27 cellular contexts compared by ENCODE assay signal in genomic region chr22:23099525-23099792, GRCh38. TPM values are rescaled to one million over a fixed set of nuclear protein-coding genes. Genes with fewer than 3 reads are reported as not detected.
A peak's percentile ranks its signal among the peaks of the same experiment; 100 is the strongest.
DNase-seq lines count a peak whose midpoint lies in the region; ATAC-seq and TF ChIP-seq lines count a peak whose summit lies in the region.
"Had no signal": no experiment of that assay in that cellular context is flagged by ENCODE, and none has a peak within 500 bp of the region (broad histone marks: within the 10 kb centered on the region; RNA-seq: fewer than 3 reads in every experiment).

No MANE protein-coding gene starts in this region.

- TF ChIP-seq EP300 in gastroesophageal sphincter (IDR thresholded peaks at IDR 0.05) (no peak), stomach (IDR thresholded peaks at IDR 0.05) (no peak)

- peaks cover 24% of the 10 kb centered on the region for H3K4me1 ChIP-seq in left ventricle myocardium inferior
- peaks cover 8 to 54% (median 19%) of the 10 kb centered on the region in 3 donors for H3K4me1 ChIP-seq in gastroesophageal sphincter
- H3K4me1 ChIP-seq in stomach: peaks cover 38 to 69% (median 50%) of the 10 kb centered on the region in 4 donors
- H3K4me1 ChIP-seq: foreskin keratinocyte had no signal

- TF ChIP-seq POLR2A in gastroesophageal sphincter (IDR thresholded peaks at IDR 0.05) (no peak), stomach (IDR thresholded peaks at IDR 0.05) (no peak)

- POLR2A ChIA-PET in HEK293T (lab: Yijun Ruan, JAX): no interaction called here

- no peaks in the 10 kb centered on the region for H3K27me3 ChIP-seq in left ventricle myocardium inferior (ENCODE audit: low read depth)
- H3K27me3 ChIP-seq in gastroesophageal sphincter: no peaks in the 10 kb centered on the region
- H3K27me3 ChIP-seq in stomach: no peaks in the 10 kb centered on the region
- H3K27me3 ChIP-seq: foreskin keratinocyte, Peyer's patch had no signal

- TF ChIP-seq CTCF in left ventricle myocardium inferior (IDR thresholded peaks at IDR 0.05; ENCODE audit: borderline replicate concordance) (no peak), gastroesophageal sphincter (IDR thresholded peaks at IDR 0.05) (no peak), stomach (IDR thresholded peaks at IDR 0.05) (no peak), GM13976 (IDR thresholded peaks at IDR 0.05; ENCODE audit: borderline replicate concordance, control extremely low read depth, extremely low read depth, insufficient read depth, missing control alignments) (no peak)

- no peaks in the 10 kb centered on the region for H3K9me3 ChIP-seq in left ventricle myocardium inferior (replicated peaks)
- H3K9me3 ChIP-seq in gastroesophageal sphincter: no peaks in the 10 kb centered on the region
- no peaks in the 10 kb centered on the region for H3K9me3 ChIP-seq in stomach
- H3K9me3 ChIP-seq: Peyer's patch had no signal

- no CpG with 5 or more reads among the region's 6 CpGs for WGBS in gastroesophageal sphincter (ENCODE audit: low coverage in 1 of 2), 2 donors
- WGBS in stomach, 5 donors: 67 to 88% (median 71%) methylated on average over 3 to 6 of the region's 6 CpGs

- intact Hi-C loops in left ventricle myocardium inferior (cut with micrococcal nuclease) (no loop called here), left ventricle myocardium superior (cut with micrococcal nuclease) (no loop called here), stomach (cut with DNase I; ENCODE audit: low total_unique reads) (no loop called here)

- no peak overlapping the region for H3K4me3 ChIP-seq in left ventricle myocardium inferior
- H3K4me3 ChIP-seq in gastroesophageal sphincter: no peak overlapping the region
- H3K4me3 ChIP-seq in stomach: no peak overlapping the region
- H3K4me3 ChIP-seq: Peyer's patch, skin epidermis had no signal

- in situ Hi-C loops in GM13976 (cut with MboI; ENCODE audit: low sequenced_read_pairs, unreplicated experiment): no loop called here

- CTCF ChIA-PET in HEK293T (lab: Yijun Ruan, JAX): no interaction called here

- no peak for ATAC-seq in left ventricle myocardium superior
- no peak for ATAC-seq in gastroesophageal sphincter
- no peak for ATAC-seq in HG03521 (IDR thresholded peaks at IDR 0.05; ENCODE audit: unreplicated experiment)
- ATAC-seq in GM19395 (IDR thresholded peaks at IDR 0.05; ENCODE audit: unreplicated experiment): no peak
- ATAC-seq: activated T-cell treated with anti-CD3 and anti-CD28 coated beads, Interleukin-2, amount 50 U/mL, for 4 hours; foreskin keratinocyte; WTC11 had no signal

- no peaks in the 10 kb centered on the region for H3K36me3 ChIP-seq in left ventricle myocardium inferior
- H3K36me3 ChIP-seq in gastroesophageal sphincter: peaks cover 0 to 18% of the 10 kb centered on the region in 2 donors
- peaks cover 0 to 15% (median 7%) of the 10 kb centered on the region in 4 donors for H3K36me3 ChIP-seq in stomach
- H3K36me3 ChIP-seq: brain microvascular endothelial cell, Peyer's patch had no signal

- H3K27ac ChIP-seq in left ventricle myocardium inferior (replicated peaks): peak overlapping the region; percentile 84
- peak overlapping the region; percentile 21 to 87 (median 84) for H3K27ac ChIP-seq in gastroesophageal sphincter
- H3K27ac ChIP-seq in stomach: peak overlapping the region; percentile 76 to 86 (median 81)
- H3K27ac ChIP-seq: foreskin keratinocyte, KMS-11, Peyer's patch had no signal

- no peak for DNase-seq in left ventricle myocardium inferior
- no peak for DNase-seq in left ventricle myocardium superior
- no peak for DNase-seq in stomach
- no peak for DNase-seq in HEK293T (ENCODE audit: extremely low spot score)
- DNase-seq in GM13976 (ENCODE audit: low spot score): no peak
- DNase-seq: activated CD4-positive, alpha-beta T cell treated with anti-CD3 and anti-CD28 coated beads, Interleukin-2, amount 10 ng/mL, durations not matched to agents 7 days and 5 days; activated gamma-delta T cell treated with Interleukin-2 at 50 U/mL for 16 hours; activated T-cell treated with anti-CD3 and anti-CD28 coated beads, Interleukin-2, amount 50 U/mL, for 4 hours; brain microvascular endothelial cell; effector CD8-positive, alpha-beta T cell; erythroblast; foreskin keratinocyte; H9; naive B cell; NCI-H1436; SIG-M5; stimulated activated CD4-positive, alpha-beta T cell treated with anti-CD3 and anti-CD28 coated beads, Interleukin-1b, Interleukin-23, amount 100 ng/mL, for 48 hours; SW 1271; T-helper 9 cell had no signal

TF ChIP-seq in HEK293T, 16 proteins besides CTCF, POLR2A, EP300 and RAD21:
- TF ChIP-seq L3MBTL2 (conservative IDR thresholded peaks at IDR 0.05): no peak
- no peak for TF ChIP-seq FOXK2 (IDR thresholded peaks at IDR 0.05)
- no peak for TF ChIP-seq ARNT (IDR thresholded peaks at IDR 0.05)
- TF ChIP-seq ELF4 (IDR thresholded peaks at IDR 0.05): no peak
- TF ChIP-seq BHLHE40 (IDR thresholded peaks at IDR 0.05; ENCODE audit: borderline replicate concordance): no peak
- no peak for TF ChIP-seq SP1 (IDR thresholded peaks at IDR 0.05)
- no peak for TF ChIP-seq NFRKB (IDR thresholded peaks at IDR 0.05)
- TF ChIP-seq LEF1 (IDR thresholded peaks at IDR 0.05; ENCODE audit: borderline replicate concordance): no peak
- no peak for TF ChIP-seq FOXA1 (IDR thresholded peaks at IDR 0.05)
- no peak for TF ChIP-seq FOXM1 (IDR thresholded peaks at IDR 0.05; ENCODE audit: borderline replicate concordance)
- no peak for TF ChIP-seq HDGF (IDR thresholded peaks at IDR 0.05; ENCODE audit: borderline replicate concordance)
- TF ChIP-seq SUZ12 (IDR thresholded peaks at IDR 0.05): no peak
- no peak for TF ChIP-seq TARDBP (IDR thresholded peaks at IDR 0.05)
TF ChIP-seq in HEK293T: peak in this region for 0.

RNA-seq across cellular contexts. Expression of gene GNAZ, which starts 29.1 kb away (rescaled TPM):
- 2.9 TPM for total RNA-seq in left ventricle myocardium inferior
- 3.3 TPM for total RNA-seq in left ventricle myocardium superior
- 10 to 100 TPM; 50.1 to 89.2 (median 55.0) TPM for total RNA-seq in gastroesophageal sphincter
- total RNA-seq in stomach: 10 to 100 TPM in 4 of 5 donors, 1 to 10 TPM in 1; 7.6 to 18.8 (median 17.9) TPM
- 1 to 10 TPM; 4.3 to 8.6 (median 8.1) TPM for polyA plus RNA-seq in stomach

RNA-seq across cellular contexts. Expression of gene RSPH14, which starts 42.3 kb away (rescaled TPM):
- total RNA-seq in left ventricle myocardium inferior: not detected
- total RNA-seq in left ventricle myocardium superior: not detected
- total RNA-seq in gastroesophageal sphincter: 1 to 10 TPM in 1 of 4 donors, not detected in 3; 2.7 TPM
- not detected for total RNA-seq in stomach
- polyA plus RNA-seq in stomach: 1 to 10 TPM in 1 of 3 donors, not detected in 2; 2.0 TPM
- total RNA-seq: activated T-cell treated with anti-CD3 and anti-CD28 coated beads, Interleukin-2, amount 50 U/mL, for 4 hours; foreskin keratinocyte; G401; H9; Peyer's patch; WTC11 had no signal

RNA-seq across cellular contexts. Expression of gene RAB36, which starts 45.8 kb away (rescaled TPM):
- total RNA-seq in left ventricle myocardium inferior (0.47 TPM), left ventricle myocardium superior (0.74 TPM), gastroesophageal sphincter (10 to 100 TPM in 1 of 4 donors, 1 to 10 TPM in 3; 3.9 to 12.2 (median 6.7) TPM), stomach (1 to 10 TPM in 2 of 5 donors, under 1 TPM in 2, not detected in 1; 0.58 to 7.6 (median 1.1) TPM)
- polyA plus RNA-seq in stomach: 1 to 10 TPM; 1.6 to 1.9 (median 1.7) TPM
